Comparison of ENCODE assay signal across 18 cellular contexts in genomic region chr22:26320469-26320868, GRCh38.
DNase-seq lines count a peak whose midpoint lies in the region; ATAC-seq, FAIRE-seq and TF ChIP-seq lines count a peak whose summit lies in the region.
"Had no signal": no experiment of that assay in that cellular context is flagged by ENCODE, and none has a peak within 500 bp of the region (broad histone marks: within the 10 kb centered on the region; RNA-seq: fewer than 3 reads in every experiment).

No MANE protein-coding gene starts in this region.

- peak; percentile 19 for DNase-seq in Daoy (ENCODE audit: low read depth)
- DNase-seq in Karpas-422 = peak; percentile 58
- DNase-seq in H1 (ENCODE audit: low read depth in 1 of 2, low spot score in 2 of 2) = no peak
- peak; percentile 43 for DNase-seq in nephron progenitor cell
- DNase-seq in T-helper 17 cell = no peak
- DNase-seq in DMS53 treated with DMSO at 0.1 percent for 48 hours (lab: John Stamatoyannopoulos, UW; ENCODE audit: unreplicated experiment) = no peak
- DNase-seq in erythroblast (lab: John Stamatoyannopoulos, UW) = no peak
- no peak for DNase-seq in D721Med (ENCODE audit: insufficient read length, low spot score)
- DNase-seq: CD8-positive, alpha-beta T cell; COR-L47 had no signal

- no peaks in the 10 kb centered on the region for H3K9me3 Mint-ChIP-seq in nephron progenitor cell
- H3K9me3 Mint-ChIP-seq: CD8-positive, alpha-beta T cell had no signal

- H2AK5ac ChIP-seq in H1 (ENCODE audit: low read depth, low read length) = no peak overlapping the region

- CTCF ChIA-PET in H1 (lab: Charles Lee; ENCODE audit: partially characterized antibody) = interaction anchor here (1.2 to 19.8 kb wide), 4 partner anchors 11 to 150 kb away, joined by 3 to 246 read pairs (median 16); partner anchors contain the start of gene SEZ6L

- H3K27me3 ChIP-seq in Karpas-422 (ENCODE audit: low read length) (0 out of 2 replicates have a peak, but pooled peaks cover 2% of the 10 kb centered on the region), H1 (replicated peaks in 1 of 4; ENCODE audit: control insufficient read depth in 3 of 4, extremely low read depth in 1 of 4, insufficient read depth in 3 of 4, low read length in 3 of 4) (no peaks in the 10 kb centered on the region)

- peaks cover 5% of the 10 kb centered on the region; the same call in 1 of the 2 replicates for H3K4me1 ChIP-seq in Karpas-422 (ENCODE audit: low read length)
- H3K4me1 ChIP-seq in H1 (replicated peaks in 1 of 4; ENCODE audit: control insufficient read depth in 3 of 4, insufficient read depth in 4 of 4, low read length in 3 of 4) = no peaks in the 10 kb centered on the region

- TF ChIP-seq CTCF in H1 (IDR thresholded peaks at IDR 0.05; ENCODE audit: control extremely low read depth in 1 of 3, insufficient read depth in 1 of 3, low read depth in 1 of 3, low read length in 3 of 3) (no peak), nephron progenitor cell (IDR thresholded peaks at IDR 0.05) (no peak), D721Med (IDR thresholded peaks at IDR 0.05; ENCODE audit: insufficient read depth, missing control alignments) (no peak)

- WGBS in H1 (ENCODE audit: extremely low coverage in 1 of 2, insufficient coverage in 1 of 2, insufficient read length in 1 of 2, insufficient replicate concordance in 2 of 2, low coverage in 1 of 2, low lambda C conversion rate in 2 of 2, missing lambda C conversion rate in 1 of 2), 2 experiments = 80% methylated on average over 5 of the region's 5 CpGs; no CpG with 5 or more reads in 1 of the 2 experiments

- H3K9ac ChIP-seq in Karpas-422 (ENCODE audit: low read length) = no peak overlapping the region
- H3K9ac ChIP-seq in H1 (replicated peaks in 1 of 4; ENCODE audit: extremely low read depth in 1 of 4, low read depth in 3 of 4, low read length in 3 of 4) = no peak overlapping the region; a peak in 1 of 7 replicates

- H2BK120ac ChIP-seq in H1 (replicated peaks; ENCODE audit: low read depth, low read length) = no peak overlapping the region

- H3K56ac ChIP-seq in H1 (replicated peaks; ENCODE audit: insufficient read length, low read depth, low read length) = no peak overlapping the region

- no peak overlapping the region for H2BK12ac ChIP-seq in H1 (ENCODE audit: low read depth, low read length)

- TF ChIP-seq POLR2A in H1 (IDR thresholded peaks at IDR 0.05; ENCODE audit: control extremely low read depth in 1 of 2, low read depth in 2 of 2, low read length in 2 of 2) (no peak), erythroblast (IDR thresholded peaks at IDR 0.05; ENCODE audit: low read length) (no peak)

- H3K23ac ChIP-seq in H1 (ENCODE audit: insufficient read length) = no peak overlapping the region

- no peak overlapping the region for H3K4me3 ChIP-seq in Karpas-422 (ENCODE audit: low read length)
- H3K4me3 ChIP-seq in H1 (ENCODE audit: extremely low read depth in 1 of 4, insufficient read depth in 2 of 4, low read depth in 3 of 4, low read length in 4 of 4) = no peak overlapping the region
- H3K4me3 ChIP-seq: K562 had no signal

- H2AFZ ChIP-seq in Karpas-422 (ENCODE audit: low read length) (no peak overlapping the region), H1 (ENCODE audit: low read length) (0 out of 2 replicates have a peak overlapping the region, but pooled peaks have one; percentile 1)

- H2BK15ac ChIP-seq in H1 (ENCODE audit: low read length) = no peak overlapping the region

- H3K4ac ChIP-seq in H1 (replicated peaks; ENCODE audit: insufficient read length, low read depth, low read length) = no peak overlapping the region

- H2BK5ac ChIP-seq in H1 (ENCODE audit: low read depth, low read length) = no peak overlapping the region

- H3K14ac ChIP-seq in H1 (ENCODE audit: insufficient read length) = no peak overlapping the region

- H3K4me3 Mint-ChIP-seq in nephron progenitor cell (no peak overlapping the region), T-helper 17 cell (no peak overlapping the region)
- H3K4me3 Mint-ChIP-seq: CD14-positive monocyte; CD8-positive, alpha-beta T cell had no signal

- H3K27ac Mint-ChIP-seq in nephron progenitor cell (no peak overlapping the region), T-helper 17 cell (no peak overlapping the region)
- H3K27ac Mint-ChIP-seq: CD14-positive monocyte; CD8-positive, alpha-beta T cell had no signal

- no peak overlapping the region for H4K8ac ChIP-seq in H1 (ENCODE audit: extremely low read depth, insufficient read depth, low read length)

- H3K9me3 ChIP-seq in Karpas-422 (ENCODE audit: low read length) (no peaks in the 10 kb centered on the region), H1 (ENCODE audit: insufficient read depth in 2 of 2, low read depth in 1 of 2, low read length in 1 of 2) (no peaks in the 10 kb centered on the region), T-helper 17 cell (ENCODE audit: control insufficient read depth, low read length, poor library complexity, severe bottlenecking) (no peaks in the 10 kb centered on the region)

- POLR2A ChIA-PET in H1 (lab: Charles Lee; ENCODE audit: partially characterized antibody) = interaction anchor here (1.3 kb wide), 1 partner anchor 13 kb away, joined by 3 read pairs; no protein-coding TSS in a partner anchor

- no peak overlapping the region for H3K18ac ChIP-seq in H1 (ENCODE audit: extremely low read depth, low read length)

- no peak for ATAC-seq in T-helper 17 cell
- ATAC-seq: CD8-positive, alpha-beta T cell; HCT116; K562 had no signal

- H3K27ac ChIP-seq in Karpas-422 (ENCODE audit: low read length) = no peak overlapping the region
- H3K27ac ChIP-seq in H1 (ENCODE audit: low read depth, low read length) = no peak overlapping the region
- H3K27ac ChIP-seq: 22Rv1 had no signal

- H3K79me2 ChIP-seq in Karpas-422 (ENCODE audit: low read length) (no peaks in the 10 kb centered on the region), H1 (ENCODE audit: control insufficient read depth in 1 of 2, insufficient read depth in 2 of 2, low read length in 2 of 2) (no peaks in the 10 kb centered on the region)

- TF ChIP-seq RAD21 in H1 (IDR thresholded peaks at IDR 0.05 in 1 of 2, conservative IDR thresholded peaks at IDR 0.05 in 1 of 2; ENCODE audit: low read depth in 2 of 2, low read length in 2 of 2) = no peak

- FAIRE-seq in H1 (lab: Jason Lieb, UNC) = no peak
- FAIRE-seq in D721Med (lab: Jason Lieb, UNC) = no peak
- FAIRE-seq: G401.6, GM12891, GM19239, H54, K562 had no signal

- no peaks in the 10 kb centered on the region for H3K79me1 ChIP-seq in H1 (ENCODE audit: low read depth, low read length)

- H4K5ac ChIP-seq in H1 (ENCODE audit: insufficient read length, low read depth, low read length) = no peak overlapping the region

- H3K23me2 ChIP-seq in H1 (ENCODE audit: low read depth, low read length) = no peaks in the 10 kb centered on the region; the same call in 1 of the 2 replicates

- H3K4me2 ChIP-seq in Karpas-422 (ENCODE audit: low read depth, low read length, poor library complexity, severe bottlenecking) = no peak overlapping the region
- no peak overlapping the region for H3K4me2 ChIP-seq in H1 (ENCODE audit: insufficient read depth in 1 of 2, low read depth in 2 of 2, low read length in 2 of 2)

- H3K4me1 Mint-ChIP-seq in nephron progenitor cell (peaks cover 3% of the 10 kb centered on the region), T-helper 17 cell (no peaks in the 10 kb centered on the region)
- H3K4me1 Mint-ChIP-seq: CD14-positive monocyte had no signal

- peaks cover 5% of the 10 kb centered on the region for H3K27me3 Mint-ChIP-seq in nephron progenitor cell (ENCODE audit: low read depth, poor library complexity)
- H3K27me3 Mint-ChIP-seq in T-helper 17 cell = peaks cover 73% of the 10 kb centered on the region

- no peaks in the 10 kb centered on the region for H3K9me2 ChIP-seq in Karpas-422 (replicated peaks; ENCODE audit: insufficient read depth, low read length)

- H4K20me1 ChIP-seq in Karpas-422 (ENCODE audit: insufficient read depth, low read depth, low read length) (no peaks in the 10 kb centered on the region), H1 (replicated peaks in 1 of 2; ENCODE audit: control insufficient read depth in 1 of 2, insufficient read depth in 2 of 2, low read length in 2 of 2) (no peaks in the 10 kb centered on the region)

- H3K36me3 Mint-ChIP-seq in nephron progenitor cell (ENCODE audit: low read depth) = no peaks in the 10 kb centered on the region
- H3K36me3 Mint-ChIP-seq in T-helper 17 cell (ENCODE audit: low read depth) = no peaks in the 10 kb centered on the region
- H3K36me3 Mint-ChIP-seq: CD14-positive monocyte; CD8-positive, alpha-beta T cell had no signal

- no peak overlapping the region for H2BK20ac ChIP-seq in H1 (ENCODE audit: low read length)

- no peak for TF ChIP-seq EP300 in H1 (IDR thresholded peaks at IDR 0.05; ENCODE audit: borderline replicate concordance in 1 of 2, low read depth in 2 of 2, low read length in 2 of 2)

- H3K36me3 ChIP-seq in Karpas-422 (ENCODE audit: insufficient read depth, low read length) = no peaks in the 10 kb centered on the region
- no peaks in the 10 kb centered on the region for H3K36me3 ChIP-seq in H1 (ENCODE audit: control insufficient read depth in 2 of 4, insufficient read depth in 4 of 4, low read length in 3 of 4)

- H4K91ac ChIP-seq in H1 (replicated peaks; ENCODE audit: insufficient read length, low read length) = no peak overlapping the region

TF ChIP-seq in H1, 55 proteins besides CTCF, POLR2A, EP300 and RAD21:
- TF ChIP-seq ZNF274 (IDR thresholded peaks at IDR 0.05; ENCODE audit: borderline replicate concordance, extremely low read depth, low read length) (no peak), SIN3A (conservative IDR thresholded peaks at IDR 0.05 in 1 of 2, IDR thresholded peaks at IDR 0.05 in 1 of 2; ENCODE audit: low read depth in 1 of 2, low read length in 2 of 2) (no peak), SP1 (IDR thresholded peaks at IDR 0.05; ENCODE audit: low read depth, low read length) (no peak), YY1 (IDR thresholded peaks at IDR 0.05; ENCODE audit: low read depth, low read length) (no peak)

Comparison
In these comparisons a context has a peak if more than half of its experiments do, and no peak if none do; other contexts are left out.
1. DNase-seq: peak in Daoy (single experiment), Karpas-422 (single experiment) and nephron progenitor cell (single experiment); none in H1 (0 of 2), T-helper 17 cell (0 of 3), DMS53 treated with DMSO at 0.1 percent for 48 hours (single experiment), erythroblast (0 of 2) and D721Med (single experiment).